Comparison of ENCODE assay signal across 18 cellular contexts in genomic region chr5:147835386-147835798, GRCh38. TPM values are rescaled to one million over a fixed set of nuclear protein-coding genes. Genes with fewer than 3 reads are reported as not detected.
DNase-seq lines count a peak whose midpoint lies in the region; ATAC-seq, FAIRE-seq and TF ChIP-seq lines count a peak whose summit lies in the region.
"Had no signal": no experiment of that assay in that cellular context is flagged by ENCODE, and none has a peak within 500 bp of the region (broad histone marks: within the 10 kb centered on the region; RNA-seq: fewer than 3 reads in every experiment).

No MANE protein-coding gene starts in this region.

- no peaks in the 10 kb centered on the region for H3K36me3 Mint-ChIP-seq in endothelial cell (ENCODE audit: low read depth, unreplicated experiment)
- H3K36me3 Mint-ChIP-seq: brain; naive thymus-derived CD4-positive, alpha-beta T cell had no signal

- H3K27ac Mint-ChIP-seq in endothelial cell (ENCODE audit: unreplicated experiment), result no peak overlapping the region
- H3K27ac Mint-ChIP-seq: activated CD8-positive, alpha-beta T cell treated with anti-CD3 and anti-CD28 coated beads, Interleukin-2, amount 10 ng/mL, durations not matched to agents 7 days and 5 days; naive thymus-derived CD4-positive, alpha-beta T cell; stimulated activated naive CD8-positive, alpha-beta T cell treated with anti-CD3 and anti-CD28 coated beads, Interleukin-15, amount 100 ng/mL, for 72 hours had no signal

- no peak overlapping the region for H3K4me3 Mint-ChIP-seq in endothelial cell (ENCODE audit: unreplicated experiment)
- H3K4me3 Mint-ChIP-seq: activated CD8-positive, alpha-beta T cell treated with anti-CD3 and anti-CD28 coated beads, Interleukin-2, amount 10 ng/mL, durations not matched to agents 7 days and 5 days; brain; naive thymus-derived CD4-positive, alpha-beta T cell; stimulated activated naive CD8-positive, alpha-beta T cell treated with anti-CD3 and anti-CD28 coated beads, Interleukin-15, amount 100 ng/mL, for 72 hours had no signal

- H3K9me3 Mint-ChIP-seq in endothelial cell (ENCODE audit: unreplicated experiment), result no peaks in the 10 kb centered on the region
- H3K9me3 Mint-ChIP-seq: brain; stimulated activated naive CD8-positive, alpha-beta T cell treated with anti-CD3 and anti-CD28 coated beads, Interleukin-15, amount 100 ng/mL, for 72 hours had no signal

- TF ChIP-seq CTCF in bronchial epithelial cell (IDR thresholded peaks at IDR 0.05; ENCODE audit: insufficient read depth, low read length, severe bottlenecking) (no peak), endothelial cell (IDR thresholded peaks at IDR 0.05; ENCODE audit: unreplicated experiment) (no peak)

- no peaks in the 10 kb centered on the region for H3K4me1 Mint-ChIP-seq in endothelial cell (ENCODE audit: unreplicated experiment)
- H3K4me1 Mint-ChIP-seq: naive thymus-derived CD4-positive, alpha-beta T cell; stimulated activated naive CD8-positive, alpha-beta T cell treated with anti-CD3 and anti-CD28 coated beads, Interleukin-15, amount 100 ng/mL, for 72 hours had no signal

- H3K36me3 ChIP-seq in bronchial epithelial cell (ENCODE audit: control insufficient read depth, insufficient read depth, low read length), result no peaks in the 10 kb centered on the region

- DNase-seq in HPDE6-E6E7 (ENCODE audit: extremely low spot score) (peak; percentile 49), NCI-H460 (ENCODE audit: extremely low read depth, low read depth) (peak; percentile 32), bronchial epithelial cell (ENCODE audit: low read depth) (peak; percentile 98), non-pigmented ciliary epithelial cell (ENCODE audit: low read depth) (peak; percentile 8), endothelial cell (ENCODE audit: low spot score) (no peak)
- DNase-seq: activated CD8-positive, alpha-beta T cell treated with anti-CD3 and anti-CD28 coated beads, Interleukin-2, amount 10 ng/mL, durations not matched to agents 7 days and 5 days; activated effector memory CD4-positive, alpha-beta T cell treated with anti-CD3 and anti-CD28 coated beads, Interleukin-2, amount 50 U/mL, for 16 hours; effector memory CD4-positive, alpha-beta T cell; GDM1; kidney; naive thymus-derived CD4-positive, alpha-beta T cell; NCI-H446; right cardiac atrium; stimulated activated naive CD8-positive, alpha-beta T cell treated with anti-CD3 and anti-CD28 coated beads, Interleukin-15, amount 100 ng/mL, for 72 hours had no signal

- no peaks in the 10 kb centered on the region for H3K27me3 ChIP-seq in bronchial epithelial cell (ENCODE audit: control insufficient read depth, insufficient read depth, low read length)

- ATAC-seq in GM18873 (IDR thresholded peaks at IDR 0.05; ENCODE audit: low FRiP score, unreplicated experiment), result no peak
- no peak for ATAC-seq in GM19035 (IDR thresholded peaks at IDR 0.05; ENCODE audit: unreplicated experiment)
- ATAC-seq in GM19452 (IDR thresholded peaks at IDR 0.05; ENCODE audit: unreplicated experiment), result no peak
- ATAC-seq: activated CD8-positive, alpha-beta T cell treated with anti-CD3 and anti-CD28 coated beads, Interleukin-2, amount 10 ng/mL, durations not matched to agents 7 days and 5 days; naive thymus-derived CD4-positive, alpha-beta T cell; right cardiac atrium; stimulated activated naive CD8-positive, alpha-beta T cell treated with anti-CD3 and anti-CD28 coated beads, Interleukin-15, amount 100 ng/mL, for 72 hours had no signal

- no peak overlapping the region for H3K4me3 ChIP-seq in bronchial epithelial cell (ENCODE audit: low read depth, low read length)

- H3K27me3 Mint-ChIP-seq in endothelial cell (ENCODE audit: unreplicated experiment), result no peaks in the 10 kb centered on the region

- no peak for FAIRE-seq in bronchial epithelial cell (lab: Jason Lieb, UNC)
- FAIRE-seq: kidney had no signal

RNA-seq across cellular contexts. Expression of gene SPINK1, which starts 3.9 kb away (rescaled TPM):
- not detected in 2 replicates for total RNA-seq in NCI-H460 (2014; rRNA removed; shearing (Covaris generic))
- not detected in 2 replicates for polyA plus RNA-seq in NCI-H460 (2014; cell fraction: nucleus; rRNA removed)
- total RNA-seq in bronchial epithelial cell (0.51 and 1.1 TPM in 2 replicates), endothelial cell (ENCODE audit: unreplicated experiment) (not detected)
- total RNA-seq: activated CD8-positive, alpha-beta T cell treated with anti-CD3 and anti-CD28 coated beads, Interleukin-2, amount 10 ng/mL, durations not matched to agents 7 days and 5 days; naive thymus-derived CD4-positive, alpha-beta T cell had no signal
- polyA plus RNA-seq: naive thymus-derived CD4-positive, alpha-beta T cell had no signal

RNA-seq across cellular contexts. Expression of gene SCGB3A2, which starts 43.1 kb away (rescaled TPM):
- not detected in 2 replicates for total RNA-seq in NCI-H460 (2014; rRNA removed; shearing (Covaris generic))
- polyA plus RNA-seq in NCI-H460 (2014; cell fraction: nucleus; rRNA removed), result not detected in 2 replicates
- total RNA-seq in bronchial epithelial cell (not detected in 2 replicates), endothelial cell (ENCODE audit: unreplicated experiment) (1.4 TPM)
- total RNA-seq: activated CD8-positive, alpha-beta T cell treated with anti-CD3 and anti-CD28 coated beads, Interleukin-2, amount 10 ng/mL, durations not matched to agents 7 days and 5 days; kidney; naive thymus-derived CD4-positive, alpha-beta T cell had no signal
- polyA plus RNA-seq: naive thymus-derived CD4-positive, alpha-beta T cell had no signal

RNA-seq across cellular contexts. Expression of gene JAKMIP2, which starts 52.9 kb away (rescaled TPM):
- total RNA-seq in NCI-H460 (2014; rRNA removed; shearing (Covaris generic)), result 0.69 and 0.79 TPM in 2 replicates
- polyA plus RNA-seq in NCI-H460 (2014; cell fraction: nucleus; rRNA removed), result 0.23 TPM in 1 of 2 replicates, not detected in the other
- not detected in 2 replicates for total RNA-seq in bronchial epithelial cell
- 4.3 TPM for total RNA-seq in endothelial cell (ENCODE audit: unreplicated experiment)
